Comparison of ENCODE assay signal across 7 cellular contexts in the genomic region with DNA sequence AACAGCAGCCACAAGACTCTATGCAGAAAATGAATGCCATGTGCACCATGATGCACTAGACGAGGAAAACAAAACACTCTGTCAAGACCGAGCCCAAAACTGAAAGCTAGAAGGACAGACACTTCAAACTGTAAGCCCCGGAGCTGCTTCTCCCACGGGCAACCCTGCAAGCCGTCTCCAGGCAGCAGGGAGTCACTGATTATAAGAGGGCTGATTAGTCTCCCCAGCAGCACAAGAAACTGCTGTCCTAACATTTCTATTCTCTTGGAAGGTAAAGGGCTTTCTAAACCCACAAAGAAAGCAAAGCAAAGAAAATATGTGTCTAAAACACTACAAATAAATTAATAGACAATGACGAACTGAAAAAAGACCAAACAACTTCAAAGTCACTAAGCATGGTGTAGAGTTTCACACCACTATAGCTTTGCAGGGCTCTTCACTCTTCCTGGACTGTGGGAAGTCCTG. TPM values are rescaled to one million over a fixed set of nuclear protein-coding genes. Genes with fewer than 3 reads are reported as not detected.
A peak's percentile ranks its signal among the peaks of the same experiment; 100 is the strongest.
DNase-seq lines count a peak whose midpoint lies in the region; ATAC-seq and FAIRE-seq lines count a peak whose summit lies in the region.

No MANE protein-coding gene starts in this region.

- in situ Hi-C loops in SK-MEL-5 (cut with HindIII; ENCODE audit: low pct_unique_long_range_greater_than_20kb, low sequenced_read_pairs): no loop called here

- FAIRE-seq in RCC 7860 (lab: Jason Lieb, UNC): no peak

- no peak overlapping the region for H3K18ac ChIP-seq in trophoblast cell (ENCODE audit: low read length)

- H4K12ac ChIP-seq in trophoblast cell (ENCODE audit: low read depth, low read length): no peak overlapping the region

- H3K9ac ChIP-seq in endocrine pancreas (ENCODE audit: control insufficient read depth, insufficient read depth, low read length): peak overlapping the region; percentile 20
- H3K9ac ChIP-seq in trophoblast cell (ENCODE audit: low read length): no peak overlapping the region

- H3K4ac ChIP-seq in trophoblast cell (ENCODE audit: low read depth, low read length): no peak overlapping the region

- H3K27ac ChIP-seq in trophoblast cell (ENCODE audit: low read depth, low read length): no peak overlapping the region

- H3K36me3 ChIP-seq in endocrine pancreas (ENCODE audit: control insufficient read depth, insufficient read depth, low read length): no peaks in the 10 kb centered on the region
- H3K36me3 ChIP-seq in trophoblast cell (ENCODE audit: control insufficient read depth in 1 of 2, insufficient read depth in 2 of 2, low read length in 2 of 2): no peaks in the 10 kb centered on the region

- H2BK5ac ChIP-seq in trophoblast cell (ENCODE audit: low read depth, low read length, poor library complexity): no peak overlapping the region

- no peak overlapping the region for H4K8ac ChIP-seq in trophoblast cell (ENCODE audit: low read depth, low read length)

- H2BK12ac ChIP-seq in trophoblast cell (ENCODE audit: low read length): no peak overlapping the region

- H2AK5ac ChIP-seq in trophoblast cell (ENCODE audit: low read length): no peak overlapping the region

- H3K4me2 ChIP-seq in trophoblast cell (ENCODE audit: low read length): peak overlapping the region; percentile 2

- H2BK120ac ChIP-seq in trophoblast cell (ENCODE audit: insufficient read depth, low read length, poor library complexity): no peak overlapping the region

- H3K23ac ChIP-seq in trophoblast cell (ENCODE audit: low read length): no peak overlapping the region

- H3K4me1 ChIP-seq in endocrine pancreas (ENCODE audit: control insufficient read depth, insufficient read depth, low read length) (peaks cover 8% of the 10 kb centered on the region), trophoblast cell (ENCODE audit: control insufficient read depth in 1 of 2, insufficient read depth in 2 of 2, low read length in 2 of 2) (peaks cover 2 to 9% of the 10 kb centered on the region in 2 experiments)

- no peak overlapping the region for H3K14ac ChIP-seq in trophoblast cell (ENCODE audit: low read length)

- no peak overlapping the region for H4K91ac ChIP-seq in trophoblast cell (ENCODE audit: low read depth, low read length)

- no peaks in the 10 kb centered on the region for H3K79me1 ChIP-seq in trophoblast cell (ENCODE audit: low read length)

- H3K9me3 ChIP-seq in endocrine pancreas (ENCODE audit: control insufficient read depth, low read length) (no peaks in the 10 kb centered on the region), trophoblast cell (ENCODE audit: insufficient read depth, low read depth, low read length) (no peaks in the 10 kb centered on the region)

- peak overlapping the region; percentile 51 for H3K4me3 ChIP-seq in endocrine pancreas (ENCODE audit: control insufficient read depth, insufficient read depth, low read length)
- H3K4me3 ChIP-seq in trophoblast cell (ENCODE audit: low read depth, low read length): no peak overlapping the region

- peak; percentile 56 for DNase-seq in ELR (ENCODE audit: low read depth)
- DNase-seq in H4 (ENCODE audit: low spot score): peak; percentile 39
- peak; percentile 50 for DNase-seq in SK-MEL-5 (ENCODE audit: low read depth, low spot score)
- no peak for DNase-seq in trophoblast cell
- DNase-seq in RCC 7860 (ENCODE audit: low spot score): no peak

- H3K27me3 ChIP-seq in endocrine pancreas (ENCODE audit: control insufficient read depth, insufficient read depth, low read length) (no peaks in the 10 kb centered on the region), trophoblast cell (ENCODE audit: insufficient read depth, low read length) (no peaks in the 10 kb centered on the region)

- no peaks in the 10 kb centered on the region for H3K79me2 ChIP-seq in trophoblast cell (ENCODE audit: control insufficient read depth, insufficient read depth, low read length, poor library complexity)

- no CpG with 5 or more reads among the region's 6 CpGs for WGBS in trophoblast cell (ENCODE audit: extremely low coverage, insufficient coverage, insufficient read length)

- no peak overlapping the region for H2AFZ ChIP-seq in trophoblast cell (ENCODE audit: insufficient read depth, low read length, poor library complexity)

- ATAC-seq in HG03520 (IDR thresholded peaks at IDR 0.05; ENCODE audit: unreplicated experiment): no peak

RNA-seq across cellular contexts. Expression of gene TBC1D2B, which starts 15.5 kb away (rescaled TPM):
- 12.3 and 13.8 TPM in 2 replicates for total RNA-seq in H4 (2014; rRNA removed; shearing (Covaris generic))
- total RNA-seq in SK-MEL-5 (2014; rRNA removed; shearing (Covaris generic)): 15.6 and 16.8 TPM in 2 replicates
- 15.5 and 20.1 TPM in 2 replicates for polyA plus RNA-seq in SK-MEL-5 (2015; cell fraction: cytosol; rRNA removed)
- polyA plus RNA-seq in SK-MEL-5 (2015; cell fraction: nucleus; rRNA removed): 21.0 and 34.3 TPM in 2 replicates
- polyA plus RNA-seq in trophoblast cell (2013): 16.7 and 16.9 TPM in 2 replicates

RNA-seq across cellular contexts. Expression of gene SH2D7, which starts 30.4 kb away (rescaled TPM):
- not detected in 2 replicates for total RNA-seq in H4 (2014; rRNA removed; shearing (Covaris generic))
- total RNA-seq in SK-MEL-5 (2014; rRNA removed; shearing (Covaris generic)): not detected in 2 replicates
- not detected in 2 replicates for polyA plus RNA-seq in SK-MEL-5 (2015; cell fraction: cytosol; rRNA removed)
- not detected in 2 replicates for polyA plus RNA-seq in SK-MEL-5 (2015; cell fraction: nucleus; rRNA removed)
- polyA plus RNA-seq in trophoblast cell (2013): 0.14 and 0.19 TPM in 2 replicates

Comparison
In these comparisons a context has a peak if more than half of its experiments do, and no peak if none do; other contexts are left out.
1. DNase-seq: peak in ELR (single experiment), H4 (single experiment) and SK-MEL-5 (single experiment); none in trophoblast cell (0 of 2) and RCC 7860 (single experiment).